ENCODE assay signal across 8 cellular contexts in the genomic region with DNA sequence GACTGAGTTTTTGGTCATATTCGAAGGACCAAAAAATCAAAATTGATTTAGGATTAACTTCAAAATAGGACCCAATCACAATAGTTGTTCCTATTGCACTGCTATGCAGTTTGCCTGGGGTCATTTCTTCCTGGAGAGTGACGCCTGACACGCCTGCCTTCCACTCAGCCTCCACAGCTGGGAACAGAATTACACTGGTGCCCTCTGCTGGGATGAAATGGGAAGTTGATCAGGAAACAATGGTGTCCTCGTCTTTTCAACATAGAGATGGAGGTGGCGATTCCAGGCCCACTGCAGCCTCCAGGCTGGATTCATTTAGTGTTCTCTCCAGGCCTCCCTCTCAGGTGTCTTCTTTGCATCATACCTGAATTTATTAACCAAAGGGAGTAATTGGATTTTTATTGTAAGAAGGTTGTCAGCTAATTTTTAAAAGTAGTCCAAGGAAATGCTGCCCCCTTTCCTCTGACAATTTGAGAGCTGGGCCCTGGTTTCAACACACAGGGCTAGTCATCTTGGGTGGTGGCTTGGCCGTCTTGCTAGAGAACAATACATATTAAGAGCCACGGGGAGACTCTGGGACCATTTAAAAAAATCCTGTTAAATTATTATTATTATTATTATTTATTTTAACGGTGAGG.
DNase-seq lines count a peak whose midpoint lies in the region; ATAC-seq, FAIRE-seq and TF ChIP-seq lines count a peak whose summit lies in the region.

No MANE protein-coding gene starts in this region.

- peak; percentile 78 for FAIRE-seq in HepG2 (lab: Jason Lieb, UNC)

- H3K79me2 ChIP-seq in HepG2 (ENCODE audit: insufficient read depth, low read length): no peaks in the 10 kb centered on the region

- no peak for DNase-seq in BJ (ENCODE audit: low read depth)
- DNase-seq in NCI-H2227 (lab: John Stamatoyannopoulos, UW; ENCODE audit: unreplicated experiment): peak; percentile 85
- DNase-seq in cerebellar cortex (ENCODE audit: low spot score): peak; percentile 89
- peak; percentile 67 for DNase-seq in HepG2 (ENCODE audit: low spot score)
- DNase-seq in stimulated activated CD4-positive, alpha-beta T cell treated with anti-CD3 and anti-CD28 coated beads, Interleukin-4, amount 100 ng/mL, for 48 hours (ENCODE audit: low read depth in 2 of 2): peak; percentile 45 to 58

- H3K27me3 ChIP-seq in BJ (ENCODE audit: control insufficient read depth, insufficient read depth, low read length) (no peaks in the 10 kb centered on the region), HepG2 (ENCODE audit: control insufficient read depth in 1 of 2, insufficient read depth in 2 of 2, low read length in 2 of 2) (no peaks in the 10 kb centered on the region)

- in situ Hi-C loops in HepG2 (cut with HindIII; ENCODE audit: extremely low pct_ligation_motif_present, low pct_unique_long_range_greater_than_20kb): loop anchor here (5.0 to 25.0 kb wide), 3 partner anchors 124 to 606 kb away; no protein-coding TSS in a partner anchor

- H3K4me3 ChIP-seq in BJ (ENCODE audit: low read depth, low read length): no peak overlapping the region
- no peak overlapping the region for H3K4me3 ChIP-seq in HepG2 (replicated peaks in 1 of 3; ENCODE audit: insufficient read depth in 1 of 3, low read depth in 2 of 3, low read length in 3 of 3)

- no peaks in the 10 kb centered on the region for H3K4me1 ChIP-seq in HepG2 (ENCODE audit: insufficient read depth, low read length)

- ATAC-seq in GM19043 (IDR thresholded peaks at IDR 0.05; ENCODE audit: low read depth, unreplicated experiment) (peak; percentile 86), HG03196 (IDR thresholded peaks at IDR 0.05; ENCODE audit: unreplicated experiment) (peak; percentile 93), HepG2 (peak; percentile 99)
- ATAC-seq in activated CD4-positive, CD25-positive, alpha-beta regulatory T cell treated with anti-CD3 and anti-CD28 coated beads, Interleukin-2, amount 50 U/mL, for 24 hours: peak; percentile 69 to 76

- no peak overlapping the region for H3K9ac ChIP-seq in HepG2 (ENCODE audit: insufficient read depth, low read depth, low read length)

- TF ChIP-seq EP300 in HepG2 (IDR thresholded peaks at IDR 0.05; ENCODE audit: low read depth in 2 of 2, low read length in 2 of 2) (no peak), HepG2 (CRISPR knock-in tag; IDR thresholded peaks at IDR 0.05; ENCODE audit: borderline replicate concordance) (no peak)

- CTCF ChIA-PET in BJ (lab: Yijun Ruan, JAX): interaction anchor here (0.5 to 2.5 kb wide), 21 partner anchors 9 to 1980 kb away, joined by 3 to 43 read pairs (median 4); no protein-coding TSS in a partner anchor
- CTCF ChIA-PET in HepG2 (lab: Yijun Ruan, JAX; ENCODE audit: low intra/inter-chr PET ratio, low total read pairs): interaction anchor here (0.6 to 1.9 kb wide), 6 partner anchors 10 to 601 kb away, joined by 3 to 10 read pairs (median 6); no protein-coding TSS in a partner anchor

- H4K20me1 ChIP-seq in HepG2 (ENCODE audit: insufficient read depth, low read length): no peaks in the 10 kb centered on the region

- POLR2A ChIA-PET in BJ (lab: Charles Lee) (no interaction called here), HepG2 (lab: Yijun Ruan, JAX) (interaction anchor here (0.9 kb wide), 1 partner anchor 99 kb away, joined by 3 read pairs; no protein-coding TSS in a partner anchor)

- peak; percentile 85 for TF ChIP-seq RAD21 in HepG2 (CRISPR knock-in tag; IDR thresholded peaks at IDR 0.05)

- H3K9me3 ChIP-seq in HepG2 (ENCODE audit: low read length): no peaks in the 10 kb centered on the region

- no peak overlapping the region for H3K27ac ChIP-seq in HepG2 (ENCODE audit: extremely low read length, insufficient read depth, low read length)

- TF ChIP-seq CTCF in BJ (IDR thresholded peaks at IDR 0.05; ENCODE audit: insufficient read depth, low read depth, low read length) (peak; percentile 77), HepG2 (CRISPR knock-in tag; IDR thresholded peaks at IDR 0.05) (peak; percentile 93)

- TF ChIP-seq POLR2A in HepG2 (IDR thresholded peaks at IDR 0.05; ENCODE audit: insufficient read depth in 1 of 2, low read depth in 2 of 2, low read length in 2 of 2): no peak

- no TSS peak for BruUV-seq in HepG2 (replicated peaks; lab: Mats Ljungman, UMichigan)

- no peaks in the 10 kb centered on the region for H3K36me3 ChIP-seq in BJ (ENCODE audit: control insufficient read depth, insufficient read depth, low read length)
- H3K36me3 ChIP-seq in HepG2 (replicated peaks in 1 of 2; ENCODE audit: control insufficient read depth in 1 of 2, insufficient read depth in 2 of 2, low read length in 2 of 2): no peaks in the 10 kb centered on the region; a peak in 1 of 5 replicates

- H3K4me2 ChIP-seq in HepG2 (ENCODE audit: low read depth, low read length): no peak overlapping the region; the same call in 1 of the 2 replicates

- no peak overlapping the region for H2AFZ ChIP-seq in HepG2 (ENCODE audit: low read length)

- WGBS in HepG2 (ENCODE audit: low lambda C conversion rate): 37% methylated on average over 8 of the region's 8 CpGs

- intact Hi-C loops in HepG2 (cut with micrococcal nuclease; ENCODE audit: unreplicated experiment): loop anchor here (1.0 to 10.0 kb wide), 6 partner anchors 91 to 1318 kb away; no protein-coding TSS in a partner anchor

TF ChIP-seq in HepG2, 621 proteins besides CTCF, POLR2A, EP300 and RAD21 (continues in another document):
- TF ChIP-seq FOSL1 (CRISPR knock-in tag; IDR thresholded peaks at IDR 0.05; ENCODE audit: borderline replicate concordance) (no peak), KAT8 (CRISPR knock-in tag; IDR thresholded peaks at IDR 0.05) (0 out of 2 replicates have a peak, but pooled peaks have one; percentile 37), MTF1 (CRISPR knock-in tag; IDR thresholded peaks at IDR 0.05) (no peak), ZMYM4 (CRISPR knock-in tag; IDR thresholded peaks at IDR 0.05) (peak; percentile 64), SMAD3 (CRISPR knock-in tag; IDR thresholded peaks at IDR 0.05) (0 out of 2 replicates have a peak, but pooled peaks have one; percentile 18), SMC3 (IDR thresholded peaks at IDR 0.05; ENCODE audit: low read length) (peak; percentile 97), FOXC1 (CRISPR knock-in tag; IDR thresholded peaks at IDR 0.05; ENCODE audit: borderline replicate concordance) (0 out of 2 replicates have a peak, but pooled peaks have one; percentile 30), NONO (IDR thresholded peaks at IDR 0.05) (no peak), NONO (CRISPR knock-in tag; conservative IDR thresholded peaks at IDR 0.05) (peak; percentile 36; the same call in 1 of the 2 replicates), STAG1 (CRISPR knock-in tag; IDR thresholded peaks at IDR 0.05) (peak; percentile 90), BCL6 (CRISPR knock-in tag; IDR thresholded peaks at IDR 0.05) (peak; percentile 62), SALL1 (CRISPR knock-in tag; IDR thresholded peaks at IDR 0.05) (0 out of 2 replicates have a peak, but pooled peaks have one; percentile 22), ZNF20 (CRISPR knock-in tag; IDR thresholded peaks at IDR 0.05) (no peak)
- TF ChIP-seq, protein P1, sequence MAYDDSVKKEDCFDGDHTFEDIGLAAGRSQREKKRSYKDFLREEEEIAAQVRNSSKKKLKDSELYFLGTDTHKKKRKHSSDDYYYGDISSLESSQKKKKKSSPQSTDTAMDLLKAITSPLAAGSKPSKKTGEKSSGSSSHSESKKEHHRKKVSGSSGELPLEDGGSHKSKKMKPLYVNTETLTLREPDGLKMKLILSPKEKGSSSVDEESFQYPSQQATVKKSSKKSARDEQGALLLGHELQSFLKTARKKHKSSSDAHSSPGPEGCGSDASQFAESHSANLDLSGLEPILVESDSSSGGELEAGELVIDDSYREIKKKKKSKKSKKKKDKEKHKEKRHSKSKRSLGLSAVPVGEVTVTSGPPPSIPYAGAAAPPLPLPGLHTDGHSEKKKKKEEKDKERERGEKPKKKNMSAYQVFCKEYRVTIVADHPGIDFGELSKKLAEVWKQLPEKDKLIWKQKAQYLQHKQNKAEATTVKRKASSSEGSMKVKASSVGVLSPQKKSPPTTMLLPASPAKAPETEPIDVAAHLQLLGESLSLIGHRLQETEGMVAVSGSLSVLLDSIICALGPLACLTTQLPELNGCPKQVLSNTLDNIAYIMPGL (CRISPR knock-in tag; IDR thresholded peaks at IDR 0.05; ENCODE audit: borderline replicate concordance in 1 of 2, low read depth in 1 of 2): peak in 1 of 2 experiments; percentile 51; a peak in 1 of 4 replicates
- TF ChIP-seq, protein P2, sequence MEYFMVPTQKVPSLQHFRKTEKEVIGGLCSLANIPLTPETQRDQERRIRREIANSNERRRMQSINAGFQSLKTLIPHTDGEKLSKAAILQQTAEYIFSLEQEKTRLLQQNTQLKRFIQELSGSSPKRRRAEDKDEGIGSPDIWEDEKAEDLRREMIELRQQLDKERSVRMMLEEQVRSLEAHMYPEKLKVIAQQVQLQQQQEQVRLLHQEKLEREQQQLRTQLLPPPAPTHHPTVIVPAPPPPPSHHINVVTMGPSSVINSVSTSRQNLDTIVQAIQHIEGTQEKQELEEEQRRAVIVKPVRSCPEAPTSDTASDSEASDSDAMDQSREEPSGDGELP (IDR thresholded peaks at IDR 0.05; ENCODE audit: borderline replicate concordance, low read depth): peak; percentile 41; the same call in 1 of the 2 replicates
- TF ChIP-seq, protein P3, sequence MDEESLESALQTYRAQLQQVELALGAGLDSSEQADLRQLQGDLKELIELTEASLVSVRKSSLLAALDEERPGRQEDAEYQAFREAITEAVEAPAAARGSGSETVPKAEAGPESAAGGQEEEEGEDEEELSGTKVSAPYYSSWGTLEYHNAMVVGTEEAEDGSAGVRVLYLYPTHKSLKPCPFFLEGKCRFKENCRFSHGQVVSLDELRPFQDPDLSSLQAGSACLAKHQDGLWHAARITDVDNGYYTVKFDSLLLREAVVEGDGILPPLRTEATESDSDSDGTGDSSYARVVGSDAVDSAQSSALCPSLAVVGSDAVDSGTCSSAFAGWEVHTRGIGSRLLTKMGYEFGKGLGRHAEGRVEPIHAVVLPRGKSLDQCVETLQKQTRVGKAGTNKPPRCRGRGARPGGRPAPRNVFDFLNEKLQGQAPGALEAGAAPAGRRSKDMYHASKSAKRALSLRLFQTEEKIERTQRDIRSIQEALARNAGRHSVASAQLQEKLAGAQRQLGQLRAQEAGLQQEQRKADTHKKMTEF (CRISPR knock-in tag; IDR thresholded peaks at IDR 0.05): 0 out of 2 replicates have a peak, but pooled peaks have one; percentile 31
